ENCODE assay signal across 5 cellular contexts in genomic region chr5:180299014-180299413, GRCh38. TPM values are rescaled to one million over a fixed set of nuclear protein-coding genes. Genes with fewer than 3 reads are reported as not detected.
A peak's percentile ranks its signal among the peaks of the same experiment; 100 is the strongest.
DNase-seq lines count a peak whose midpoint lies in the region; ATAC-seq, FAIRE-seq and TF ChIP-seq lines count a peak whose summit lies in the region.
"Not testable (repeated sequence)": the region's sequence is repeated elsewhere in the genome, so short reads cannot be mapped to it uniquely, and the experiment has no call there.
"Had no signal": no experiment of that assay in that cellular context is flagged by ENCODE, and none has a peak within 500 bp of the region (broad histone marks: within the 10 kb centered on the region; RNA-seq: fewer than 3 reads in every experiment).

No MANE protein-coding gene starts in this region.

- peak overlapping the region; percentile 62 for H3K27ac Mint-ChIP-seq in astrocyte (ENCODE audit: unreplicated experiment)
- not testable (repeated sequence) for H3K27ac Mint-ChIP-seq in natural killer cell treated with Interleukin-12 subunit alpha and Interleukin-12 subunit beta and Interleukin-15 and Interleukin-18, amount 100 ng/mL, for 72 hours
- H3K27ac Mint-ChIP-seq in progenitor cell of endocrine pancreas, result peak overlapping the region; percentile 60

- H3K4me2 ChIP-seq in astrocyte (ENCODE audit: low read length), result not testable (repeated sequence)

- H3K27ac ChIP-seq in astrocyte (ENCODE audit: low read depth, low read length), result not testable (repeated sequence)

- DNase-seq in astrocyte (ENCODE audit: low read depth); natural killer cell treated with Interleukin-12 subunit alpha and Interleukin-12 subunit beta and Interleukin-15 and Interleukin-18, amount 100 ng/mL, for 72 hours (ENCODE audit: low spot score); progenitor cell of endocrine pancreas (ENCODE audit: low spot score, unreplicated experiment): not testable (repeated sequence)
- DNase-seq in islet precursor cell, result peak; percentile 32

- H2AFZ ChIP-seq in astrocyte (ENCODE audit: low read depth, low read length), result not testable (repeated sequence)

- peak; percentile 9 for ATAC-seq in natural killer cell treated with Interleukin-12 subunit alpha and Interleukin-12 subunit beta and Interleukin-15 and Interleukin-18, amount 100 ng/mL, for 72 hours

- H3K36me3 Mint-ChIP-seq in astrocyte (ENCODE audit: low read depth, unreplicated experiment), result peaks cover 14% of the 10 kb centered on the region
- not testable (repeated sequence) for H3K36me3 Mint-ChIP-seq in natural killer cell treated with Interleukin-12 subunit alpha and Interleukin-12 subunit beta and Interleukin-15 and Interleukin-18, amount 100 ng/mL, for 72 hours; progenitor cell of endocrine pancreas (ENCODE audit: insufficient read depth)

- H3K9me3 ChIP-seq in astrocyte (ENCODE audit: insufficient read depth, low read depth, low read length), result not testable (repeated sequence)

- not testable (repeated sequence) for H3K27me3 Mint-ChIP-seq in astrocyte (ENCODE audit: low read depth, unreplicated experiment); natural killer cell treated with Interleukin-12 subunit alpha and Interleukin-12 subunit beta and Interleukin-15 and Interleukin-18, amount 100 ng/mL, for 72 hours; progenitor cell of endocrine pancreas

- H3K9ac ChIP-seq in astrocyte (ENCODE audit: low read length), result not testable (repeated sequence)

- not testable (repeated sequence) for H3K4me3 ChIP-seq in astrocyte (ENCODE audit: insufficient read depth, low read depth, low read length)

- H3K4me1 ChIP-seq in astrocyte (ENCODE audit: insufficient read depth, low read length), result not testable (repeated sequence)

- not testable (repeated sequence) for H3K79me2 ChIP-seq in astrocyte (ENCODE audit: insufficient read depth, low read length)

- FAIRE-seq in astrocyte (lab: Jason Lieb, UNC), result not testable (repeated sequence)

- H4K20me1 ChIP-seq in astrocyte (ENCODE audit: insufficient read depth, low read length), result not testable (repeated sequence)

- H3K4me1 Mint-ChIP-seq in astrocyte (ENCODE audit: low read depth, unreplicated experiment); natural killer cell treated with Interleukin-12 subunit alpha and Interleukin-12 subunit beta and Interleukin-15 and Interleukin-18, amount 100 ng/mL, for 72 hours (ENCODE audit: low read depth in 2 of 2); progenitor cell of endocrine pancreas (ENCODE audit: low read depth): not testable (repeated sequence)

- not testable (repeated sequence) for H3K9me3 Mint-ChIP-seq in astrocyte (ENCODE audit: unreplicated experiment); natural killer cell treated with Interleukin-12 subunit alpha and Interleukin-12 subunit beta and Interleukin-15 and Interleukin-18, amount 100 ng/mL, for 72 hours; progenitor cell of endocrine pancreas (ENCODE audit: low read depth)

- H3K27me3 ChIP-seq in astrocyte (ENCODE audit: insufficient read depth, low read length), result not testable (repeated sequence)

- not testable (repeated sequence) for TF ChIP-seq CTCF in astrocyte (IDR thresholded peaks at IDR 0.05; ENCODE audit: insufficient read depth, low read depth, low read length); progenitor cell of endocrine pancreas (IDR thresholded peaks at IDR 0.05; ENCODE audit: unreplicated experiment)

- H3K4me3 Mint-ChIP-seq in astrocyte (ENCODE audit: unreplicated experiment); natural killer cell treated with Interleukin-12 subunit alpha and Interleukin-12 subunit beta and Interleukin-15 and Interleukin-18, amount 100 ng/mL, for 72 hours; progenitor cell of endocrine pancreas (ENCODE audit: low read depth): not testable (repeated sequence)

- H3K36me3 ChIP-seq in astrocyte (ENCODE audit: insufficient read depth, low read length), result peaks cover 15% of the 10 kb centered on the region

RNA-seq across cellular contexts. Expression of gene MAPK9, which starts 7.1 kb away (rescaled TPM):
- 31.6 and 34.0 TPM in 2 replicates for total RNA-seq in astrocyte
- total RNA-seq in natural killer cell treated with Interleukin-12 subunit alpha and Interleukin-12 subunit beta and Interleukin-15 and Interleukin-18, amount 100 ng/mL, for 72 hours, result 10 to 100 TPM; 41.2 to 47.0 TPM
- total RNA-seq in progenitor cell of endocrine pancreas, result 47.6 and 51.2 TPM in 2 replicates

RNA-seq across cellular contexts. Expression of gene GFPT2, which starts 54.1 kb away (rescaled TPM):
- total RNA-seq in astrocyte, result 14.6 and 19.0 TPM in 2 replicates
- total RNA-seq in natural killer cell treated with Interleukin-12 subunit alpha and Interleukin-12 subunit beta and Interleukin-15 and Interleukin-18, amount 100 ng/mL, for 72 hours, result under 1 TPM in 1 of 2 donors, not detected in 1; 0.29 TPM
- 1.7 and 2.7 TPM in 2 replicates for total RNA-seq in progenitor cell of endocrine pancreas
- total RNA-seq: CD4-positive, CD25-positive, alpha-beta regulatory T cell had no signal
